Comparison of ENCODE assay signal across 8 cellular contexts in genomic region chr11:18526521-18527296, GRCh38. TPM values are rescaled to one million over a fixed set of nuclear protein-coding genes. Genes with fewer than 3 reads are reported as not detected.
DNase-seq lines count a peak whose midpoint lies in the region; ATAC-seq lines count a peak whose summit lies in the region.

Gene TSG101, minus strand, starts transcription at chr11:18526942. Its CDS starts 126 bp downstream, at chr11:18526816.

- DNase-seq in COR-L47 (lab: John Stamatoyannopoulos, UW) (peak; percentile 82), HT1080 (ENCODE audit: low read depth) (peak; percentile 95), NOMO-1 (lab: John Stamatoyannopoulos, UW; ENCODE audit: unreplicated experiment in 2 of 2) (peak; percentile 82 to 94), lung microvascular endothelial cell (ENCODE audit: low read depth in 2 of 2) (peak; percentile 95 to 98)
- peak; percentile 84 to 91 (median 90) for DNase-seq in effector memory CD4-positive, alpha-beta T cell
- DNase-seq in stimulated activated CD4-positive, alpha-beta T cell treated with anti-CD3 and anti-CD28 coated beads, TNF-alpha, amount 100 ng/mL, for 4 hours (ENCODE audit: low read depth in 3 of 3), result peak; percentile 78 to 90 (median 89)

- H3K27ac ChIP-seq in effector memory CD4-positive, alpha-beta T cell (ENCODE audit: insufficient read depth, low read length, poor library complexity, severe bottlenecking), result peak within 1 kb of the TSS; percentile 100

- no peaks in the 10 kb centered on the region for H3K9me3 ChIP-seq in effector memory CD4-positive, alpha-beta T cell (ENCODE audit: control insufficient read depth, low read length)

- H3K4me1 ChIP-seq in effector memory CD4-positive, alpha-beta T cell (ENCODE audit: control insufficient read depth, insufficient read depth, low read length, poor library complexity, severe bottlenecking), result peaks cover 8% of the 10 kb centered on the region

- H3K4me3 ChIP-seq in effector memory CD4-positive, alpha-beta T cell (ENCODE audit: insufficient read depth, low read depth, low read length, poor library complexity, severe bottlenecking), result peak within 1 kb of the TSS; percentile 83

- ATAC-seq in GM21367 (IDR thresholded peaks at IDR 0.05; ENCODE audit: unreplicated experiment), result peak; percentile 90

- CTCF ChIA-PET in activated CD8-positive, alpha-beta memory T cell treated with anti-CD3 and anti-CD28 coated beads for 36 hours (lab: Charles Lee), result interaction anchor here (0.8 to 2.7 kb wide), 8 partner anchors 14 to 282 kb away, joined by 3 to 9 read pairs (median 3); partner anchors contain the start of gene SPTY2D1

- H3K36me3 ChIP-seq in effector memory CD4-positive, alpha-beta T cell (ENCODE audit: control insufficient read depth, insufficient read depth, low read length), result peaks cover 3% of the 10 kb centered on the region

- no peaks in the 10 kb centered on the region for H3K27me3 ChIP-seq in effector memory CD4-positive, alpha-beta T cell (replicated peaks; ENCODE audit: control insufficient read depth, insufficient read depth, low read length, poor library complexity, severe bottlenecking)

- POLR2A ChIA-PET in activated CD8-positive, alpha-beta memory T cell treated with anti-CD3 and anti-CD28 coated beads for 36 hours (lab: Charles Lee), result interaction anchor here (0.5 to 2.2 kb wide), 13 partner anchors 50 to 214 kb away, joined by 3 to 13 read pairs (median 4); partner anchors contain the start of genes GTF2H1, HPS5, LDHA and SPTY2D1

RNA-seq across cellular contexts. Expression of gene TSG101, which starts in this region (rescaled TPM):
- total RNA-seq in HT1080 (2014; rRNA removed; shearing (Covaris generic)), result 114 and 142 TPM in 2 replicates
- 135 and 155 TPM in 2 replicates for polyA plus RNA-seq in HT1080 (2015; cell fraction: cytosol; rRNA removed)
- polyA plus RNA-seq in HT1080 (2015; cell fraction: nucleus; rRNA removed), result 83.8 and 110 TPM in 2 replicates
- 10 to 100 TPM; 48.1 to 49.0 TPM for total RNA-seq in activated CD8-positive, alpha-beta memory T cell treated with anti-CD3 and anti-CD28 coated beads for 36 hours
- total RNA-seq in lung microvascular endothelial cell, result 37.3 and 60.1 TPM in 2 replicates

Comparison
In these comparisons a context has a peak if more than half of its experiments do, and no peak if none do; other contexts are left out.
1. Peak in every context shown above with its lines: DNase-seq, ATAC-seq, H3K4me3 ChIP-seq and H3K27ac ChIP-seq.